21 cellular contexts compared by ENCODE assay signal in the genomic region with DNA sequence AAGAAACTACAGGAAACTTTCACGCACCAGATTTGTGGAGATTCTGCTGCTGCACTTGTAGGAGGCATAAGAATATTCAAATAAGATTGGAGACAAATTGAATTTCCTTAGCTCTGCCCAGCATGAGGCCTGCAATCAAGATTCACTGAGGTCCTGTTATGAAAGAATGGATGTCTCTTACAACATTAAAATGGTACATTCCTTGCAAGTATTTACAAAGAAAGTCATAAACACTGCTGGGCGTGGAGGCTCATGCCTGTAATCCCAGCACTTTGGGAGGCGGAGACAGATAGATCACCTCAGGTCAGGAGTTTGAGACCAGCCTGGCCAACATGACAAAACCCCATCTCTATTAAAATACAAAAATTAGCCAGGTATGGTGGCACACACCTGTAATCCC.
DNase-seq lines count a peak whose midpoint lies in the region; ATAC-seq and TF ChIP-seq lines count a peak whose summit lies in the region.
"Had no signal": no experiment of that assay in that cellular context is flagged by ENCODE, and none has a peak within 500 bp of the region (broad histone marks: within the 10 kb centered on the region; RNA-seq: fewer than 3 reads in every experiment).

No MANE protein-coding gene starts in this region.

- H3K9ac ChIP-seq in endodermal cell (ENCODE audit: extremely low read depth, low read length, poor library complexity, severe bottlenecking): no peak overlapping the region
- H3K9ac ChIP-seq: SK-N-SH had no signal

- H3K4me1 Mint-ChIP-seq in activated naive CD4-positive, alpha-beta T cell treated with anti-CD3 and anti-CD28 coated beads, Interleukin-2, amount 50 U/mL, for 24 hours: no peaks in the 10 kb centered on the region
- peaks cover 11% of the 10 kb centered on the region for H3K4me1 Mint-ChIP-seq in endodermal cell
- H3K4me1 Mint-ChIP-seq in activated CD4-positive, alpha-beta T cell treated with anti-CD3 and anti-CD28 coated beads, Interleukin-2, amount 10 ng/mL, durations not matched to agents 7 days and 5 days: no peaks in the 10 kb centered on the region
- no peaks in the 10 kb centered on the region for H3K4me1 Mint-ChIP-seq in immature natural killer cell
- H3K4me1 Mint-ChIP-seq in activated CD4-positive, alpha-beta memory T cell treated with anti-CD3 and anti-CD28 coated beads for 36 hours (ENCODE audit: low read depth): no peaks in the 10 kb centered on the region

- H3K4me3 ChIP-seq in endodermal cell (ENCODE audit: low read length): peak overlapping the region; percentile 42

- no peak overlapping the region for H3K4me3 Mint-ChIP-seq in activated naive CD4-positive, alpha-beta T cell treated with anti-CD3 and anti-CD28 coated beads, Interleukin-2, amount 50 U/mL, for 24 hours
- H3K4me3 Mint-ChIP-seq in endodermal cell (no peak overlapping the region), immature natural killer cell (no peak overlapping the region)
- H3K4me3 Mint-ChIP-seq in activated CD4-positive, alpha-beta T cell treated with anti-CD3 and anti-CD28 coated beads, Interleukin-2, amount 10 ng/mL, durations not matched to agents 7 days and 5 days: no peak overlapping the region
- no peak overlapping the region for H3K4me3 Mint-ChIP-seq in activated CD4-positive, alpha-beta memory T cell treated with anti-CD3 and anti-CD28 coated beads for 36 hours
- H3K4me3 Mint-ChIP-seq: CD4-positive, alpha-beta T cell had no signal

- peaks cover 16% of the 10 kb centered on the region for H3K27me3 Mint-ChIP-seq in activated naive CD4-positive, alpha-beta T cell treated with anti-CD3 and anti-CD28 coated beads, Interleukin-2, amount 50 U/mL, for 24 hours
- H3K27me3 Mint-ChIP-seq in endodermal cell (ENCODE audit: insufficient read depth) (peaks cover 1% of the 10 kb centered on the region), immature natural killer cell (ENCODE audit: low read depth in 3 of 3) (peaks cover 1 to 8% (median 5%) of the 10 kb centered on the region in 3 donors)
- peaks cover 2% of the 10 kb centered on the region for H3K27me3 Mint-ChIP-seq in activated CD4-positive, alpha-beta T cell treated with anti-CD3 and anti-CD28 coated beads, Interleukin-2, amount 10 ng/mL, durations not matched to agents 7 days and 5 days
- peaks cover 5% of the 10 kb centered on the region for H3K27me3 Mint-ChIP-seq in activated CD4-positive, alpha-beta memory T cell treated with anti-CD3 and anti-CD28 coated beads for 36 hours

- POLR2A ChIA-PET in activated CD4-positive, alpha-beta T cell treated with anti-CD3 and anti-CD28 coated beads, Interleukin-2, amount 10 ng/mL, durations not matched to agents 7 days and 5 days (lab: Charles Lee): no interaction called here
- POLR2A ChIA-PET in activated CD4-positive, alpha-beta memory T cell treated with anti-CD3 and anti-CD28 coated beads for 36 hours (lab: Charles Lee): no interaction called here

- no peak overlapping the region for H3K27ac ChIP-seq in endodermal cell (ENCODE audit: low read depth, low read length)
- H3K27ac ChIP-seq: 22Rv1 had no signal

- no peaks in the 10 kb centered on the region for H3K36me3 Mint-ChIP-seq in activated naive CD4-positive, alpha-beta T cell treated with anti-CD3 and anti-CD28 coated beads, Interleukin-2, amount 50 U/mL, for 24 hours
- peaks cover 73% of the 10 kb centered on the region for H3K36me3 Mint-ChIP-seq in endodermal cell (ENCODE audit: low read depth)
- H3K36me3 Mint-ChIP-seq in activated CD4-positive, alpha-beta T cell treated with anti-CD3 and anti-CD28 coated beads, Interleukin-2, amount 10 ng/mL, durations not matched to agents 7 days and 5 days (ENCODE audit: low read depth): no peaks in the 10 kb centered on the region
- H3K36me3 Mint-ChIP-seq in immature natural killer cell: no peaks in the 10 kb centered on the region
- no peaks in the 10 kb centered on the region for H3K36me3 Mint-ChIP-seq in activated CD4-positive, alpha-beta memory T cell treated with anti-CD3 and anti-CD28 coated beads for 36 hours

- no peaks in the 10 kb centered on the region for H3K27me3 ChIP-seq in endodermal cell (ENCODE audit: control insufficient read depth, insufficient read depth, low read length, poor library complexity, severe bottlenecking)

- WGBS in endodermal cell (ENCODE audit: insufficient coverage in 1 of 2, insufficient read length in 1 of 2), 2 experiments: 73 to 96% methylated on average over 2 to 3 of the region's 3 CpGs

- peaks cover 63% of the 10 kb centered on the region for H3K9me3 ChIP-seq in endodermal cell (ENCODE audit: control insufficient read depth, low read length)
- H3K9me3 ChIP-seq: SK-N-SH had no signal

- DNase-seq in activated naive CD4-positive, alpha-beta T cell (lab: John Stamatoyannopoulos, UW): no peak
- DNase-seq in endodermal cell (no peak), iris pigment epithelial cell (ENCODE audit: low read depth) (peak; percentile 23), immature natural killer cell (no peak)
- DNase-seq in activated CD4-positive, alpha-beta T cell treated with anti-CD3 and anti-CD28 coated beads, Interleukin-2, amount 10 ng/mL, durations not matched to agents 7 days and 5 days: no peak
- no peak for DNase-seq in activated CD4-positive, alpha-beta memory T cell treated with anti-CD3 and anti-CD28 coated beads for 36 hours
- DNase-seq: CD4-positive, alpha-beta T cell; EL; KBM-7; MV-4-11; NCI-H187; NCI-H2107; NCI-H2227 treated with DMSO at 0.1 percent for 48 hours; NCI-H510A treated with DMSO at 0.1 percent for 48 hours; NCI-H774; OCI-M1; SHP77 treated with DMSO at 0.1 percent for 48 hours; SK-N-SH had no signal

- H3K4me1 ChIP-seq in endodermal cell (ENCODE audit: control insufficient read depth, insufficient read depth, low read length): no peaks in the 10 kb centered on the region

- H3K9me3 Mint-ChIP-seq in activated naive CD4-positive, alpha-beta T cell treated with anti-CD3 and anti-CD28 coated beads, Interleukin-2, amount 50 U/mL, for 24 hours: peaks cover 5% of the 10 kb centered on the region
- peaks cover 47% of the 10 kb centered on the region for H3K9me3 Mint-ChIP-seq in endodermal cell
- peaks cover 2% of the 10 kb centered on the region for H3K9me3 Mint-ChIP-seq in activated CD4-positive, alpha-beta T cell treated with anti-CD3 and anti-CD28 coated beads, Interleukin-2, amount 10 ng/mL, durations not matched to agents 7 days and 5 days
- no peaks in the 10 kb centered on the region for H3K9me3 Mint-ChIP-seq in immature natural killer cell
- peaks cover 8% of the 10 kb centered on the region for H3K9me3 Mint-ChIP-seq in activated CD4-positive, alpha-beta memory T cell treated with anti-CD3 and anti-CD28 coated beads for 36 hours
- H3K9me3 Mint-ChIP-seq: CD4-positive, alpha-beta T cell had no signal

- intact Hi-C loops in activated CD4-positive, alpha-beta memory T cell treated with anti-CD3 and anti-CD28 coated beads for 36 hours (cut with micrococcal nuclease): no loop called here

- CTCF ChIA-PET in activated CD4-positive, alpha-beta T cell treated with anti-CD3 and anti-CD28 coated beads, Interleukin-2, amount 10 ng/mL, durations not matched to agents 7 days and 5 days (lab: Charles Lee): no interaction called here
- CTCF ChIA-PET in activated CD4-positive, alpha-beta memory T cell treated with anti-CD3 and anti-CD28 coated beads for 36 hours (lab: Charles Lee): interaction anchor here (1.5 kb wide), 1 partner anchor 13 kb away, joined by 3 read pairs; no protein-coding TSS in a partner anchor

- H3K27ac Mint-ChIP-seq in activated naive CD4-positive, alpha-beta T cell treated with anti-CD3 and anti-CD28 coated beads, Interleukin-2, amount 50 U/mL, for 24 hours: peak overlapping the region; percentile 31
- H3K27ac Mint-ChIP-seq in endodermal cell (no peak overlapping the region), immature natural killer cell (no peak overlapping the region)
- no peak overlapping the region for H3K27ac Mint-ChIP-seq in activated CD4-positive, alpha-beta T cell treated with anti-CD3 and anti-CD28 coated beads, Interleukin-2, amount 10 ng/mL, durations not matched to agents 7 days and 5 days
- no peak overlapping the region for H3K27ac Mint-ChIP-seq in activated CD4-positive, alpha-beta memory T cell treated with anti-CD3 and anti-CD28 coated beads for 36 hours
- H3K27ac Mint-ChIP-seq: CD4-positive, alpha-beta T cell had no signal

- TF ChIP-seq CTCF in endodermal cell (conservative IDR thresholded peaks at IDR 0.05): no peak

- ATAC-seq in HG02678 (IDR thresholded peaks at IDR 0.05; ENCODE audit: unreplicated experiment): no peak

- peaks cover 82% of the 10 kb centered on the region for H3K36me3 ChIP-seq in endodermal cell (ENCODE audit: control insufficient read depth, insufficient read depth, low read length)
